12 cellular contexts compared by ENCODE assay signal in the genomic region with DNA sequence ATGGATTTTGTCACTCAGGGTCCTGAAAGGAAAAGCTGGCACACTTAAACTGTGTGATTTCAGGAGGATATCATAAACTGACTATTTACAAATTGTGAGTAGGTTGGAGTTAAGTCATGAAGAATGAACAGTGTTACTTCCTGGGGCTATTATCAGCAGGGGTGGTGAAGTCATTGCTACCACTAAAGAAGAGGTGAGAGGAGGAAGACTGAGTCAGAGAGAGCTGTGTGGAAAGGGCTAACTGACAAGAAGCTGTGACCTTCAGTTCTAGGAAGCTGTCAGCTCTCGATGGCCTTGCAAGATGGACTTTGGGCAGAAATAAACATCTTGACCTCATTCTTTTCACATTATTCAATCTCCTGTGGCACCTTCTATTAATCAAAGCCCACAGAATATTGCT.
A peak's percentile ranks its signal among the peaks of the same experiment; 100 is the strongest.
DNase-seq lines count a peak whose midpoint lies in the region; ATAC-seq and TF ChIP-seq lines count a peak whose summit lies in the region.
"Had no signal": no experiment of that assay in that cellular context is flagged by ENCODE, and none has a peak within 500 bp of the region (broad histone marks: within the 10 kb centered on the region; RNA-seq: fewer than 3 reads in every experiment).

No MANE protein-coding gene starts in this region.

- no peaks in the 10 kb centered on the region for H3K79me1 ChIP-seq in H9 (ENCODE audit: insufficient read depth, low read depth, low read length, poor library complexity, severe bottlenecking)

- H2BK20ac ChIP-seq in H9 (ENCODE audit: low read depth, low read length, poor library complexity, severe bottlenecking) = no peak overlapping the region

- H3K14ac ChIP-seq in H9 (ENCODE audit: insufficient read depth, low read length) = no peak overlapping the region

- H2BK120ac ChIP-seq in H9 (ENCODE audit: low read depth, low read length, poor library complexity, severe bottlenecking) = no peak overlapping the region

- no peak overlapping the region for H3T11ph ChIP-seq in H9 (ENCODE audit: low read length)

- H4K8ac ChIP-seq in H9 (replicated peaks; ENCODE audit: insufficient read length, low read depth, low read length) = no peak overlapping the region

- POLR2A ChIA-PET in RWPE1 (lab: Yijun Ruan, JAX; ENCODE audit: low non-redundant PET) = no interaction called here
- POLR2A ChIA-PET in CD8-positive, alpha-beta memory T cell (lab: Charles Lee) = no interaction called here

- H3K23ac ChIP-seq in H9 (ENCODE audit: insufficient read length, low read depth, low read length) = no peak overlapping the region

- no peak overlapping the region for H3K27ac ChIP-seq in RWPE1
- H3K27ac ChIP-seq in H9 (ENCODE audit: insufficient read length, low read depth, low read length) = no peak overlapping the region
- H3K27ac ChIP-seq in CD8-positive, alpha-beta memory T cell (ENCODE audit: low read depth, low read length) = no peak overlapping the region
- H3K27ac ChIP-seq in dorsolateral prefrontal cortex = no peak overlapping the region
- no peak overlapping the region for H3K27ac ChIP-seq in body of pancreas
- H3K27ac ChIP-seq: testis had no signal

- H3K27me3 ChIP-seq in H9 (ENCODE audit: insufficient read depth, low read length) (no peaks in the 10 kb centered on the region), dorsolateral prefrontal cortex (no peaks in the 10 kb centered on the region), body of pancreas (no peaks in the 10 kb centered on the region)
- no peaks in the 10 kb centered on the region for H3K27me3 ChIP-seq in CD8-positive, alpha-beta memory T cell (ENCODE audit: insufficient read depth, low read length, poor library complexity, severe bottlenecking)
- H3K27me3 ChIP-seq: testis had no signal

- DNase-seq in stimulated activated CD8-positive, alpha-beta memory T cell treated with anti-CD3 and anti-CD28 coated beads, Interleukin-12 subunit alpha, Interleukin-12 subunit beta, amount 100 ng/mL, for 1 hour (ENCODE audit: low read depth) = peak; percentile 8
- DNase-seq in stimulated activated CD8-positive, alpha-beta memory T cell treated with anti-CD3 and anti-CD28 coated beads, Interleukin-4, amount 100 ng/mL, for 48 hours = no peak
- peak; percentile 61 for DNase-seq in RWPE1 (ENCODE audit: low spot score)
- DNase-seq in foreskin fibroblast = peak; percentile 62 to 73
- no peak for DNase-seq in H9
- no peak for DNase-seq in CD8-positive, alpha-beta memory T cell
- no peak for DNase-seq in dorsolateral prefrontal cortex
- no peak for DNase-seq in body of pancreas
- DNase-seq: NCI-H345, testis had no signal

- H3K79me2 ChIP-seq in H9 (ENCODE audit: insufficient read depth, low read length) = no peaks in the 10 kb centered on the region

- no peak overlapping the region for H3K4me2 ChIP-seq in H9 (ENCODE audit: insufficient read depth, insufficient read length, low read length)

- WGBS in H9 (ENCODE audit: extremely low coverage, insufficient read length, low lambda C conversion rate) = no CpG with 5 or more reads among the region's 1 CpG
- 21 to 38% methylated on average over 1 of the region's 1 CpG for WGBS in body of pancreas, 2 donors

- H3K4ac ChIP-seq in H9 (ENCODE audit: low read depth, low read length) = no peak overlapping the region

- H4K20me1 ChIP-seq in H9 (ENCODE audit: control insufficient read depth, insufficient read depth, insufficient read length) = no peaks in the 10 kb centered on the region

- H3K27me3 Mint-ChIP-seq in H9 (ENCODE audit: low read depth) = no peaks in the 10 kb centered on the region
- peaks cover 1 to 56% of the 10 kb centered on the region in 2 donors for H3K27me3 Mint-ChIP-seq in CD8-positive, alpha-beta memory T cell

- H2BK12ac ChIP-seq in H9 (ENCODE audit: insufficient read length, low read depth, low read length) = no peak overlapping the region

- H3K36me3 ChIP-seq in CD8-positive, alpha-beta memory T cell (ENCODE audit: insufficient read depth, low read length) = no peaks in the 10 kb centered on the region
- no peaks in the 10 kb centered on the region for H3K36me3 ChIP-seq in body of pancreas (replicated peaks in 1 of 2; ENCODE audit: insufficient read depth in 1 of 2, low read depth in 2 of 2)

- H3K9me3 Mint-ChIP-seq in H9 = no peaks in the 10 kb centered on the region; a peak in 1 of 5 replicates
- peaks cover 0 to 2% (median 2%) of the 10 kb centered on the region in 5 donors for H3K9me3 Mint-ChIP-seq in CD8-positive, alpha-beta memory T cell
- H3K9me3 Mint-ChIP-seq: CD8-positive, alpha-beta T cell had no signal

- H2BK15ac ChIP-seq in H9 (ENCODE audit: low read depth, low read length) = no peak overlapping the region

- H3K4me3 Mint-ChIP-seq in H9 = no peak overlapping the region
- no peak overlapping the region for H3K4me3 Mint-ChIP-seq in CD8-positive, alpha-beta memory T cell
- H3K4me3 Mint-ChIP-seq: activated naive CD4-positive, alpha-beta T cell treated with anti-CD3 and anti-CD28 coated beads, Interleukin-2, amount 50 U/mL, for 24 hours; CD8-positive, alpha-beta T cell had no signal

- H3K27ac Mint-ChIP-seq in H9 = no peak overlapping the region
- no peak overlapping the region for H3K27ac Mint-ChIP-seq in CD8-positive, alpha-beta memory T cell
- H3K27ac Mint-ChIP-seq: activated naive CD4-positive, alpha-beta T cell treated with anti-CD3 and anti-CD28 coated beads, Interleukin-2, amount 50 U/mL, for 24 hours; CD8-positive, alpha-beta T cell had no signal

- no peak overlapping the region for H3K18ac ChIP-seq in H9 (ENCODE audit: insufficient read length, low read depth, low read length)

- H3K56ac ChIP-seq in H9 (ENCODE audit: insufficient read length, low read depth, low read length) = no peak overlapping the region

- H3K36me3 Mint-ChIP-seq in H9 (ENCODE audit: insufficient read depth in 1 of 3, low read depth in 3 of 3) = no peaks in the 10 kb centered on the region
- no peaks in the 10 kb centered on the region for H3K36me3 Mint-ChIP-seq in CD8-positive, alpha-beta memory T cell
- H3K36me3 Mint-ChIP-seq: CD8-positive, alpha-beta T cell had no signal

- no peak overlapping the region for H3K4me3 ChIP-seq in foreskin fibroblast (ENCODE audit: low read depth in 1 of 2, low read length in 2 of 2)
- no peak overlapping the region for H3K4me3 ChIP-seq in CD8-positive, alpha-beta memory T cell (ENCODE audit: low read length)
- H3K4me3 ChIP-seq in dorsolateral prefrontal cortex = no peak overlapping the region
- H3K4me3 ChIP-seq in body of pancreas = no peak overlapping the region
- H3K4me3 ChIP-seq: testis had no signal

- ATAC-seq in body of pancreas = no peak
- ATAC-seq: CD8-positive, alpha-beta T cell had no signal

- no peak overlapping the region for H2AK5ac ChIP-seq in H9 (ENCODE audit: insufficient read length, low read length)

- no peak overlapping the region for H3K9ac ChIP-seq in H9 (ENCODE audit: extremely low read depth, insufficient read length, low read length)

- intact Hi-C loops in dorsolateral prefrontal cortex (cut with DNase I) (no loop called here), body of pancreas (cut with DNase I) (no loop called here)

- H4K5ac ChIP-seq in H9 (ENCODE audit: insufficient read length, low read depth, low read length) = no peak overlapping the region

- H3K4me1 Mint-ChIP-seq in H9 = peaks cover 0 to 4% of the 10 kb centered on the region in 2 experiments; a peak in 1 of 4 replicates
- H3K4me1 Mint-ChIP-seq in CD8-positive, alpha-beta memory T cell = no peaks in the 10 kb centered on the region

- H3K23me2 ChIP-seq in H9 (ENCODE audit: insufficient read length, low read depth, low read length, poor library complexity, severe bottlenecking) = no peaks in the 10 kb centered on the region

- no peak overlapping the region for H4K91ac ChIP-seq in H9 (ENCODE audit: insufficient read length, low read depth, low read length)

- H2BK5ac ChIP-seq in H9 (ENCODE audit: insufficient read length, low read length) = no peak overlapping the region

- no peak for TF ChIP-seq POLR2A in body of pancreas (IDR thresholded peaks at IDR 0.05)

- no peak for TF ChIP-seq CTCF in RWPE1 (conservative IDR thresholded peaks at IDR 0.05; ENCODE audit: low read depth)
- TF ChIP-seq CTCF in foreskin fibroblast (IDR thresholded peaks at IDR 0.05; ENCODE audit: low read depth, low read length) = no peak
- no peak for TF ChIP-seq CTCF in H9 (conservative IDR thresholded peaks at IDR 0.05)
- TF ChIP-seq CTCF in dorsolateral prefrontal cortex (IDR thresholded peaks at IDR 0.05 in 54 of 56, conservative IDR thresholded peaks at IDR 0.05 in 2 of 56; ENCODE audit: low read depth in 1 of 56, partially characterized antibody in 56 of 56) = no peak
- no peak for TF ChIP-seq CTCF in body of pancreas (IDR thresholded peaks at IDR 0.05)

- no peak overlapping the region for H2AFZ ChIP-seq in H9 (ENCODE audit: low read length)

- H3K4me1 ChIP-seq in H9 (ENCODE audit: insufficient read depth, low read length) (no peaks in the 10 kb centered on the region), body of pancreas (no peaks in the 10 kb centered on the region)
- no peaks in the 10 kb centered on the region for H3K4me1 ChIP-seq in CD8-positive, alpha-beta memory T cell (ENCODE audit: insufficient read depth, low read length)
- H3K4me1 ChIP-seq: testis had no signal

- CTCF ChIA-PET in RWPE1 (lab: Yijun Ruan, JAX) = interaction anchor here (0.8 kb wide), 1 partner anchor 87 kb away, joined by 3 read pairs; no protein-coding TSS in a partner anchor
- CTCF ChIA-PET in CD8-positive, alpha-beta memory T cell (lab: Charles Lee) = no interaction called here

- H3K9me3 ChIP-seq in H9 (ENCODE audit: control insufficient read depth, low read depth, low read length) = no peaks in the 10 kb centered on the region
- H3K9me3 ChIP-seq in CD8-positive, alpha-beta memory T cell (ENCODE audit: low read length) = no peaks in the 10 kb centered on the region
- no peaks in the 10 kb centered on the region for H3K9me3 ChIP-seq in body of pancreas
- H3K9me3 ChIP-seq: testis had no signal

Comparison
In these comparisons a context has a peak if more than half of its experiments do, and no peak if none do; other contexts are left out.
1. DNase-seq: peak in stimulated activated CD8-positive, alpha-beta memory T cell treated with anti-CD3 and anti-CD28 coated beads, Interleukin-12 subunit alpha, Interleukin-12 subunit beta, amount 100 ng/mL, for 1 hour (single experiment), RWPE1 (single experiment) and foreskin fibroblast (2 of 2); none in stimulated activated CD8-positive, alpha-beta memory T cell treated with anti-CD3 and anti-CD28 coated beads, Interleukin-4, amount 100 ng/mL, for 48 hours (single experiment), H9 (single experiment), CD8-positive, alpha-beta memory T cell (0 of 5), dorsolateral prefrontal cortex (0 of 10) and body of pancreas (0 of 4).